29 cellular contexts compared by ENCODE assay signal in genomic region chr5:53291047-53291446, GRCh38.
"Had no signal": no experiment of that assay in that cellular context is flagged by ENCODE, and none has a peak within 500 bp of the region (broad histone marks: within the 10 kb centered on the region; RNA-seq: fewer than 3 reads in every experiment).

No MANE protein-coding gene starts in this region.

- H3K27ac Mint-ChIP-seq: activated CD4-positive, alpha-beta T cell treated with anti-CD3 and anti-CD28 coated beads, Interleukin-2, amount 10 ng/mL, durations not matched to agents 24 days and 14 days; activated CD8-positive, alpha-beta T cell treated with anti-CD3 and anti-CD28 coated beads for 36 hours; activated naive CD8-positive, alpha-beta T cell treated with anti-CD3 and anti-CD28 coated beads for 36 hours; activated T-cell treated with anti-CD3 and anti-CD28 coated beads, Interleukin-2, amount 50 U/mL, for 72 hours; activated T-helper 17 cell treated with anti-CD3 and anti-CD28 coated beads, Interleukin-2, amount 50 U/mL, for 72 hours; T-helper 1 cell treated with Interleukin-12 subunit alpha and Interleukin-12 subunit beta and Interleukin-4 antibody, amounts not matched to agents 30 μg/mL and 1 μg/mL, for 36 hours; T-helper 2 cell treated with Interferon-gamma antibody and Interleukin-4, amounts not matched to agents 5 μg/mL and 100 μg/mL, for 36 hours had no signal

- H3K36me3 ChIP-seq: brain microvascular endothelial cell, SJSA1 had no signal

- ATAC-seq: activated CD8-positive, alpha-beta T cell treated with anti-CD3 and anti-CD28 coated beads for 36 hours; activated T-cell treated with anti-CD3 and anti-CD28 coated beads, Interleukin-2, amount 50 U/mL, for 72 hours; activated T-helper 17 cell treated with anti-CD3 and anti-CD28 coated beads, Interleukin-2, amount 50 U/mL, for 72 hours; Panc1 had no signal

- DNase-seq: activated CD4-positive, alpha-beta T cell treated with anti-CD3 and anti-CD28 coated beads, Interleukin-2, amount 10 ng/mL, durations not matched to agents 24 days and 14 days; activated CD4-positive, alpha-beta T cell treated with anti-CD3 and anti-CD28 coated beads, Interleukin-2, amount 50 U/mL, for 4 hours; activated CD8-positive, alpha-beta T cell treated with anti-CD3 and anti-CD28 coated beads for 36 hours; activated effector memory CD4-positive, alpha-beta T cell treated with anti-CD3 and anti-CD28 coated beads, Interleukin-2, amount 50 U/mL, for 16 hours; activated naive CD4-positive, alpha-beta T cell; activated naive CD4-positive, alpha-beta T cell treated with anti-CD3 and anti-CD28 coated beads, Interleukin-2, amount 50 U/mL, for 16 hours; activated naive CD8-positive, alpha-beta T cell treated with anti-CD3 and anti-CD28 coated beads for 36 hours; activated T-cell treated with anti-CD3 and anti-CD28 coated beads, Interleukin-2, amount 50 U/mL, for 1 hour; activated T-cell treated with anti-CD3 and anti-CD28 coated beads, Interleukin-2, amount 50 U/mL, for 72 hours; amniotic stem cell; aorta; brain microvascular endothelial cell; central memory CD4-positive, alpha-beta T cell; Kasumi-1; MM.1S; NCI-H1092 treated with DMSO at 0.1 percent for 48 hours; NCI-H1417; NCI-H187 treated with DMSO at 0.1 percent for 48 hours; NCI-H2081 treated with DMSO at 0.1 percent for 48 hours; NCI-H345; NCI-H524 treated with DMSO at 0.1 percent for 48 hours; SHP77 treated with DMSO at 0.1 percent for 48 hours; SK-N-SH had no signal

- H3K4me3 ChIP-seq: SJSA1 had no signal

- H3K9me3 ChIP-seq: SJSA1, SK-N-SH had no signal

- H3K9ac ChIP-seq: SK-N-SH had no signal

- H3K27me3 Mint-ChIP-seq: activated CD4-positive, alpha-beta T cell treated with anti-CD3 and anti-CD28 coated beads, Interleukin-2, amount 10 ng/mL, durations not matched to agents 24 days and 14 days had no signal

- H3K4me3 Mint-ChIP-seq: activated CD4-positive, alpha-beta T cell treated with anti-CD3 and anti-CD28 coated beads, Interleukin-2, amount 10 ng/mL, durations not matched to agents 24 days and 14 days; activated CD8-positive, alpha-beta T cell treated with anti-CD3 and anti-CD28 coated beads for 36 hours; activated naive CD8-positive, alpha-beta T cell treated with anti-CD3 and anti-CD28 coated beads for 36 hours; activated T-cell treated with anti-CD3 and anti-CD28 coated beads, Interleukin-2, amount 50 U/mL, for 72 hours; activated T-helper 17 cell treated with anti-CD3 and anti-CD28 coated beads, Interleukin-2, amount 50 U/mL, for 72 hours; T-helper 1 cell treated with Interleukin-12 subunit alpha and Interleukin-12 subunit beta and Interleukin-4 antibody, amounts not matched to agents 30 μg/mL and 1 μg/mL, for 36 hours; T-helper 2 cell treated with Interferon-gamma antibody and Interleukin-4, amounts not matched to agents 5 μg/mL and 100 μg/mL, for 36 hours had no signal

- FAIRE-seq: TTC549 had no signal

- H3K4me1 ChIP-seq: SJSA1 had no signal

- H3K4me1 Mint-ChIP-seq: activated CD4-positive, alpha-beta T cell treated with anti-CD3 and anti-CD28 coated beads, Interleukin-2, amount 10 ng/mL, durations not matched to agents 24 days and 14 days; activated naive CD8-positive, alpha-beta T cell treated with anti-CD3 and anti-CD28 coated beads for 36 hours; activated T-helper 17 cell treated with anti-CD3 and anti-CD28 coated beads, Interleukin-2, amount 50 U/mL, for 72 hours had no signal

- H3K27me3 ChIP-seq: brain microvascular endothelial cell, SJSA1 had no signal

- H3K4me2 ChIP-seq: SK-N-SH had no signal

- H3K27ac ChIP-seq: brain microvascular endothelial cell, SJSA1 had no signal
